Comparison of ENCODE assay signal across 35 cellular contexts in genomic region chr6:84599991-84600390, GRCh38.
"Had no signal": no experiment of that assay in that cellular context is flagged by ENCODE, and none has a peak within 500 bp of the region (broad histone marks: within the 10 kb centered on the region; RNA-seq: fewer than 3 reads in every experiment).

No MANE protein-coding gene starts in this region.

- H3K9me3 ChIP-seq: ascending aorta, body of pancreas, breast epithelium had no signal

- H3K27ac ChIP-seq: ascending aorta, body of pancreas, brain microvascular endothelial cell, breast epithelium, VCaP had no signal

- H3K9me3 Mint-ChIP-seq: activated B cell treated with CpG ODN at 0.5 μM for 24 hours; activated CD4-positive, alpha-beta memory T cell treated with anti-CD3 and anti-CD28 coated beads for 36 hours; activated CD4-positive, alpha-beta T cell treated with anti-CD3 and anti-CD28 coated beads, Interleukin-2, amount 10 ng/mL, durations not matched to agents 24 days and 14 days; activated CD8-positive, alpha-beta T cell treated with anti-CD3 and anti-CD28 coated beads for 36 hours; activated T-helper 1 cell treated with anti-CD3 and anti-CD28 coated beads, Interleukin-12 subunit alpha, Interleukin-12 subunit beta, Interleukin-2, Interleukin-4 antibody, amounts not matched to agents 30 ng/mL and 10 ng/mL and 1 ng/mL, durations not matched to agents 14 hours and 24 hours and 36 hours; activated T-helper 17 cell treated with anti-CD3 and anti-CD28 coated beads, Interleukin-2, amount 50 U/mL, for 72 hours; T-helper 1 cell treated with Interleukin-12 subunit alpha and Interleukin-12 subunit beta and Interleukin-4 antibody, amounts not matched to agents 30 μg/mL and 1 μg/mL, for 36 hours; T-helper 2 cell treated with Interferon-gamma antibody and Interleukin-4, amounts not matched to agents 5 μg/mL and 100 μg/mL, for 36 hours had no signal

- H3K27me3 Mint-ChIP-seq: activated B cell treated with CpG ODN at 0.5 μM for 24 hours; activated CD4-positive, alpha-beta memory T cell treated with anti-CD3 and anti-CD28 coated beads for 36 hours; activated CD4-positive, alpha-beta T cell treated with anti-CD3 and anti-CD28 coated beads, Interleukin-2, amount 10 ng/mL, durations not matched to agents 24 days and 14 days; activated CD8-positive, alpha-beta T cell treated with anti-CD3 and anti-CD28 coated beads for 36 hours; activated naive CD8-positive, alpha-beta T cell treated with anti-CD3 and anti-CD28 coated beads for 36 hours; activated T-helper 17 cell treated with anti-CD3 and anti-CD28 coated beads, Interleukin-2, amount 50 U/mL, for 72 hours had no signal

- H3K36me3 Mint-ChIP-seq: activated CD4-positive, alpha-beta memory T cell treated with anti-CD3 and anti-CD28 coated beads for 36 hours; activated naive CD4-positive, alpha-beta T cell treated with anti-CD3 and anti-CD28 coated beads, Interleukin-2, amount 50 U/mL, for 72 hours; activated naive CD8-positive, alpha-beta T cell treated with anti-CD3 and anti-CD28 coated beads for 36 hours had no signal

- H3K4me3 ChIP-seq: ascending aorta, body of pancreas, breast epithelium had no signal

- H3K4me1 ChIP-seq: ascending aorta, body of pancreas, breast epithelium had no signal

- H3K27me3 ChIP-seq: ascending aorta, body of pancreas, brain microvascular endothelial cell, breast epithelium had no signal

- DNase-seq: activated B cell treated with CpG ODN at 0.5 μM for 24 hours; activated CD4-positive, alpha-beta memory T cell treated with anti-CD3 and anti-CD28 coated beads for 36 hours; activated CD4-positive, alpha-beta T cell treated with anti-CD3 and anti-CD28 coated beads for 4 hours; activated CD4-positive, alpha-beta T cell treated with anti-CD3 and anti-CD28 coated beads, Interleukin-2, amount 10 ng/mL, durations not matched to agents 24 days and 14 days; activated CD4-positive, alpha-beta T cell treated with anti-CD3 and anti-CD28 coated beads, Interleukin-2, amount 50 U/mL, for 1 hour; activated CD4-positive, alpha-beta T cell treated with anti-CD3 and anti-CD28 coated beads, Interleukin-2, amount 50 U/mL, for 4 hours; activated CD4-positive, CD25-positive, alpha-beta regulatory T cell treated with anti-CD3 and anti-CD28 coated beads, Interleukin-2, amount 50 U/mL, for 72 hours; activated CD8-positive, alpha-beta memory T cell treated with anti-CD3 and anti-CD28 coated beads, Interleukin-2, amount 50 U/mL, for 4 hours; activated CD8-positive, alpha-beta T cell treated with anti-CD3 and anti-CD28 coated beads for 36 hours; activated effector memory CD4-positive, alpha-beta T cell treated with anti-CD3 and anti-CD28 coated beads, Interleukin-2, amount 50 U/mL, for 16 hours; activated gamma-delta T cell treated with Interleukin-2 at 50 U/mL for 16 hours; activated naive CD4-positive, alpha-beta T cell; activated naive CD4-positive, alpha-beta T cell treated with anti-CD3 and anti-CD28 coated beads for 36 hours; activated naive CD4-positive, alpha-beta T cell treated with anti-CD3 and anti-CD28 coated beads, Interleukin-2, amount 50 U/mL, for 16 hours; activated naive CD8-positive, alpha-beta T cell treated with anti-CD3 and anti-CD28 coated beads for 36 hours; activated T-cell treated with anti-CD3 and anti-CD28 coated beads for 4 hours; activated T-cell treated with anti-CD3 and anti-CD28 coated beads, Interleukin-2, amount 50 U/mL, for 1 hour; activated T-cell treated with anti-CD3 and anti-CD28 coated beads, Interleukin-2, amount 50 U/mL, for 4 hours; activated T-cell treated with anti-CD3 and anti-CD28 coated beads, Interleukin-2, amount 50 U/mL, for 72 hours; amygdala; anterior cingulate cortex; body of pancreas; brain microvascular endothelial cell; central memory CD4-positive, alpha-beta T cell; T-helper 1 cell; T-helper 2 cell; T-helper 9 cell had no signal

- H3K4me3 Mint-ChIP-seq: activated B cell treated with CpG ODN at 0.5 μM for 24 hours; activated CD4-positive, alpha-beta memory T cell treated with anti-CD3 and anti-CD28 coated beads for 36 hours; activated CD4-positive, alpha-beta T cell treated with anti-CD3 and anti-CD28 coated beads, Interleukin-2, amount 10 ng/mL, durations not matched to agents 24 days and 14 days; activated CD8-positive, alpha-beta T cell treated with anti-CD3 and anti-CD28 coated beads for 36 hours; activated naive CD4-positive, alpha-beta T cell treated with anti-CD3 and anti-CD28 coated beads for 36 hours; activated naive CD8-positive, alpha-beta T cell treated with anti-CD3 and anti-CD28 coated beads for 36 hours; activated T-cell treated with anti-CD3 and anti-CD28 coated beads, Interleukin-2, amount 50 U/mL, for 4 hours; activated T-cell treated with anti-CD3 and anti-CD28 coated beads, Interleukin-2, amount 50 U/mL, for 72 hours; activated T-helper 1 cell treated with anti-CD3 and anti-CD28 coated beads, Interleukin-12 subunit alpha, Interleukin-12 subunit beta, Interleukin-2, Interleukin-4 antibody, amounts not matched to agents 30 ng/mL and 10 ng/mL and 1 ng/mL, durations not matched to agents 14 hours and 24 hours and 36 hours; activated T-helper 17 cell treated with anti-CD3 and anti-CD28 coated beads, Interleukin-2, amount 50 U/mL, for 72 hours; T-helper 1 cell treated with Interleukin-12 subunit alpha and Interleukin-12 subunit beta and Interleukin-4 antibody, amounts not matched to agents 30 μg/mL and 1 μg/mL, for 36 hours; T-helper 2 cell treated with Interferon-gamma antibody and Interleukin-4, amounts not matched to agents 5 μg/mL and 100 μg/mL, for 36 hours had no signal

- ATAC-seq: activated CD8-positive, alpha-beta T cell treated with anti-CD3 and anti-CD28 coated beads for 36 hours; activated naive CD4-positive, alpha-beta T cell treated with anti-CD3 and anti-CD28 coated beads, Interleukin-2, amount 50 U/mL, for 72 hours; activated T-cell treated with anti-CD3 and anti-CD28 coated beads, Interleukin-2, amount 50 U/mL, for 4 hours; activated T-cell treated with anti-CD3 and anti-CD28 coated beads, Interleukin-2, amount 50 U/mL, for 72 hours; activated T-helper 17 cell treated with anti-CD3 and anti-CD28 coated beads, Interleukin-2, amount 50 U/mL, for 72 hours; body of pancreas had no signal

- H3K4me1 Mint-ChIP-seq: activated B cell treated with CpG ODN at 0.5 μM for 24 hours; activated CD4-positive, alpha-beta T cell treated with anti-CD3 and anti-CD28 coated beads, Interleukin-2, amount 10 ng/mL, durations not matched to agents 24 days and 14 days; activated naive CD8-positive, alpha-beta T cell treated with anti-CD3 and anti-CD28 coated beads for 36 hours; activated T-helper 17 cell treated with anti-CD3 and anti-CD28 coated beads, Interleukin-2, amount 50 U/mL, for 72 hours had no signal

- H3K36me3 ChIP-seq: ascending aorta, brain microvascular endothelial cell, breast epithelium had no signal

- H3K27ac Mint-ChIP-seq: activated B cell treated with CpG ODN at 0.5 μM for 24 hours; activated CD4-positive, alpha-beta memory T cell treated with anti-CD3 and anti-CD28 coated beads for 36 hours; activated CD4-positive, alpha-beta T cell treated with anti-CD3 and anti-CD28 coated beads, Interleukin-2, amount 10 ng/mL, durations not matched to agents 24 days and 14 days; activated CD8-positive, alpha-beta T cell treated with anti-CD3 and anti-CD28 coated beads for 36 hours; activated naive CD4-positive, alpha-beta T cell treated with anti-CD3 and anti-CD28 coated beads for 36 hours; activated naive CD4-positive, alpha-beta T cell treated with anti-CD3 and anti-CD28 coated beads, Interleukin-2, amount 50 U/mL, for 72 hours; activated naive CD8-positive, alpha-beta T cell treated with anti-CD3 and anti-CD28 coated beads for 36 hours; activated T-cell treated with anti-CD3 and anti-CD28 coated beads, Interleukin-2, amount 50 U/mL, for 72 hours; activated T-helper 1 cell treated with anti-CD3 and anti-CD28 coated beads, Interleukin-12 subunit alpha, Interleukin-12 subunit beta, Interleukin-2, Interleukin-4 antibody, amounts not matched to agents 30 ng/mL and 10 ng/mL and 1 ng/mL, durations not matched to agents 14 hours and 24 hours and 36 hours; activated T-helper 17 cell treated with anti-CD3 and anti-CD28 coated beads, Interleukin-2, amount 50 U/mL, for 72 hours; T-helper 1 cell treated with Interleukin-12 subunit alpha and Interleukin-12 subunit beta and Interleukin-4 antibody, amounts not matched to agents 30 μg/mL and 1 μg/mL, for 36 hours; T-helper 2 cell treated with Interferon-gamma antibody and Interleukin-4, amounts not matched to agents 5 μg/mL and 100 μg/mL, for 36 hours had no signal
